In the genomic region with DNA sequence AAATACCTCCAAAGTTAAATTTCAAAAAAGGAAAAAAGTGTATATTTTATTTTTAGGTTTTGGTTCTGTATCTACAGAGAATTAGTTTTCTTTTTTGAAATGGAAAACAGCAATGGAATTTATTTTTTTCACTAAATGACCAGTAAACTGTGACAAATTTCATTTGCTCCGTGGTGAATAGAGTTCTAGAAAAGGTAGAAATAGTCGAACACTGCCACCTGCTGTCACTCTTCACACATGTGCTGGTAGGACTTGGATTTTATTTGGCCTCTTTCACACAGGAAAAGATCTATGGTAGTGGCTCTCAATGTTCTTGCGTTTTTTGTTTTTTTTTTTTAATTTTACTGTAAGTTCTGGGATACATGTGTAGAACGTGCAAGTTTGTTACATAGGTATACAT, we compare ENCODE assay signal across 8 cellular contexts.
DNase-seq lines count a peak whose midpoint lies in the region; ATAC-seq, FAIRE-seq and TF ChIP-seq lines count a peak whose summit lies in the region.

No MANE protein-coding gene starts in this region.

- H3K27me3 Mint-ChIP-seq in mesothelial cell of epicardium (ENCODE audit: low read depth) (no peaks in the 10 kb centered on the region), T-helper 17 cell (peaks cover 16% of the 10 kb centered on the region)

- H3K4me3 ChIP-seq in coronary artery, result no peak overlapping the region

- in situ Hi-C loops in GM13977 (cut with MboI; ENCODE audit: low pct_unique_long_range_greater_than_20kb, low sequenced_read_pairs, unreplicated experiment), result loop anchor here (10.0 to 25.0 kb wide), 2 partner anchors 534 to 719 kb away; no protein-coding TSS in a partner anchor

- H3K9me3 Mint-ChIP-seq in mesothelial cell of epicardium, result peaks cover 12% of the 10 kb centered on the region

- no peak overlapping the region for H3K27ac ChIP-seq in coronary artery

- no peak overlapping the region for H3K4me3 Mint-ChIP-seq in mesothelial cell of epicardium
- H3K4me3 Mint-ChIP-seq in T-helper 17 cell, result no peak overlapping the region

- peak; percentile 78 for FAIRE-seq in RCC 7860 (lab: Jason Lieb, UNC)

- H3K27ac Mint-ChIP-seq in mesothelial cell of epicardium, result peak overlapping the region; percentile 6
- no peak overlapping the region for H3K27ac Mint-ChIP-seq in T-helper 17 cell

- H3K9me3 ChIP-seq in T-helper 17 cell (ENCODE audit: control insufficient read depth, low read length, poor library complexity, severe bottlenecking), result no peaks in the 10 kb centered on the region

- peaks cover 6% of the 10 kb centered on the region for H3K36me3 Mint-ChIP-seq in mesothelial cell of epicardium
- H3K36me3 Mint-ChIP-seq in T-helper 17 cell (ENCODE audit: low read depth), result no peaks in the 10 kb centered on the region

- TF ChIP-seq CTCF in GM13977 (IDR thresholded peaks at IDR 0.05; ENCODE audit: extremely low read depth, insufficient read depth, missing control alignments) (peak; percentile 66), coronary artery (IDR thresholded peaks at IDR 0.05) (peak; percentile 36), mesothelial cell of epicardium (IDR thresholded peaks at IDR 0.05; ENCODE audit: unreplicated experiment) (peak; percentile 68)

- peak; percentile 34 to 36 for DNase-seq in AML-193 (lab: John Stamatoyannopoulos, UW)
- peak; percentile 23 for DNase-seq in GM13977 (ENCODE audit: low spot score)
- peak; percentile 21 for DNase-seq in HK-2 (ENCODE audit: unreplicated experiment)
- DNase-seq in RCC 7860 (ENCODE audit: low spot score), result peak; percentile 17
- DNase-seq in coronary artery (ENCODE audit: low spot score), result no peak
- DNase-seq in mesothelial cell of epicardium (ENCODE audit: low spot score in 2 of 2, unreplicated experiment in 2 of 2), result no peak
- DNase-seq in T-helper 17 cell, result no peak

- ATAC-seq in GM21737 (IDR thresholded peaks at IDR 0.05; ENCODE audit: unreplicated experiment) (no peak), T-helper 17 cell (no peak)

- H3K4me1 Mint-ChIP-seq in mesothelial cell of epicardium (peaks cover 25% of the 10 kb centered on the region), T-helper 17 cell (peaks cover 1% of the 10 kb centered on the region)

Comparison
In these comparisons a context has a peak if more than half of its experiments do, and no peak if none do; other contexts are left out.
1. DNase-seq: peak in AML-193 (2 of 2), GM13977 (single experiment), HK-2 (single experiment) and RCC 7860 (single experiment); none in coronary artery (single experiment), mesothelial cell of epicardium (0 of 2) and T-helper 17 cell (0 of 3).
2. Peak in every context shown above with its lines, with median percentiles within 50 percentile points of each other: CTCF ChIP-seq.